8 cellular contexts compared by ENCODE assay signal in genomic region chr13:78608254-78608704, GRCh38. TPM values are rescaled to one million over a fixed set of nuclear protein-coding genes. Genes with fewer than 3 reads are reported as not detected.
DNase-seq lines count a peak whose midpoint lies in the region; ATAC-seq and TF ChIP-seq lines count a peak whose summit lies in the region.
"Had no signal": no experiment of that assay in that cellular context is flagged by ENCODE, and none has a peak within 500 bp of the region (broad histone marks: within the 10 kb centered on the region; RNA-seq: fewer than 3 reads in every experiment).

No MANE protein-coding gene starts in this region.

- no peak for TF ChIP-seq CTCF in GM06990 (IDR thresholded peaks at IDR 0.05; ENCODE audit: insufficient read depth, low read length, poor library complexity, severe bottlenecking)
- no peak for TF ChIP-seq CTCF in fibroblast of villous mesenchyme (IDR thresholded peaks at IDR 0.05; ENCODE audit: insufficient read depth, low read depth, low read length)

- H3K9me3 ChIP-seq in SK-N-MC (ENCODE audit: low read depth, low read length) = no peaks in the 10 kb centered on the region

- ATAC-seq in HG02763 (IDR thresholded peaks at IDR 0.05; ENCODE audit: unreplicated experiment) = no peak

- no peak overlapping the region for H3K27ac ChIP-seq in SK-N-MC

- DNase-seq in GM06990 (ENCODE audit: extremely low read depth, insufficient read length) (no peak), SK-N-MC (ENCODE audit: low read depth, low spot score) (no peak), fibroblast of villous mesenchyme (ENCODE audit: low read depth) (no peak), skeletal muscle cell (ENCODE audit: low read depth) (no peak), NCI-H226 (no peak), OCI-M2 (lab: John Stamatoyannopoulos, UW; ENCODE audit: unreplicated experiment) (no peak)

- H3K36me3 ChIP-seq in GM06990 (ENCODE audit: control insufficient read depth, insufficient read depth, low read length) (no peaks in the 10 kb centered on the region), SK-N-MC (ENCODE audit: insufficient read depth, low read length) (no peaks in the 10 kb centered on the region)

- H3K9ac ChIP-seq in SK-N-MC (ENCODE audit: insufficient read length) = peak overlapping the region; percentile 11

- H3K4me3 ChIP-seq in GM06990 (replicated peaks; ENCODE audit: low read depth, low read length) = peak overlapping the region; percentile 41; the same call in 1 of the 2 replicates
- peak overlapping the region; percentile 73 for H3K4me3 ChIP-seq in SK-N-MC
- H3K4me3 ChIP-seq in fibroblast of villous mesenchyme (ENCODE audit: low read depth, low read length) = peak overlapping the region; percentile 63
- peak overlapping the region; percentile 51 for H3K4me3 ChIP-seq in skeletal muscle cell (ENCODE audit: low read depth, low read length)

- H3K27me3 ChIP-seq in GM06990 (replicated peaks; ENCODE audit: control insufficient read depth, insufficient read depth, low read length) = peaks cover 9% of the 10 kb centered on the region

RNA-seq across cellular contexts. Expression of gene POU4F1, which starts 4.9 kb away (rescaled TPM):
- total RNA-seq in fibroblast of villous mesenchyme = under 0.01 TPM in 1 of 2 replicates, not detected in the other
- total RNA-seq: bronchial epithelial cell had no signal

RNA-seq across cellular contexts. Expression of gene OBI1, which starts 50.7 kb away (rescaled TPM):
- 12.6 and 18.1 TPM in 2 replicates for total RNA-seq in fibroblast of villous mesenchyme
